1 cellular context compared by ENCODE assay signal in genomic region chr11:68373189-68373809, GRCh38.
TF ChIP-seq lines count a peak whose summit lies in the region.

No MANE protein-coding gene starts in this region.

TF ChIP-seq in GM23338, 12 proteins besides CTCF, POLR2A, EP300 and RAD21 (continued from another document):
- TF ChIP-seq ZNF462 (CRISPR knock-in tag; IDR thresholded peaks at IDR 0.05) (no peak), ETS1 (IDR thresholded peaks at IDR 0.05) (no peak), EZH2 (IDR thresholded peaks at IDR 0.05; ENCODE audit: low read depth, unreplicated experiment) (no peak)
